Comparison of ENCODE assay signal across 2 cellular contexts in the genomic region with DNA sequence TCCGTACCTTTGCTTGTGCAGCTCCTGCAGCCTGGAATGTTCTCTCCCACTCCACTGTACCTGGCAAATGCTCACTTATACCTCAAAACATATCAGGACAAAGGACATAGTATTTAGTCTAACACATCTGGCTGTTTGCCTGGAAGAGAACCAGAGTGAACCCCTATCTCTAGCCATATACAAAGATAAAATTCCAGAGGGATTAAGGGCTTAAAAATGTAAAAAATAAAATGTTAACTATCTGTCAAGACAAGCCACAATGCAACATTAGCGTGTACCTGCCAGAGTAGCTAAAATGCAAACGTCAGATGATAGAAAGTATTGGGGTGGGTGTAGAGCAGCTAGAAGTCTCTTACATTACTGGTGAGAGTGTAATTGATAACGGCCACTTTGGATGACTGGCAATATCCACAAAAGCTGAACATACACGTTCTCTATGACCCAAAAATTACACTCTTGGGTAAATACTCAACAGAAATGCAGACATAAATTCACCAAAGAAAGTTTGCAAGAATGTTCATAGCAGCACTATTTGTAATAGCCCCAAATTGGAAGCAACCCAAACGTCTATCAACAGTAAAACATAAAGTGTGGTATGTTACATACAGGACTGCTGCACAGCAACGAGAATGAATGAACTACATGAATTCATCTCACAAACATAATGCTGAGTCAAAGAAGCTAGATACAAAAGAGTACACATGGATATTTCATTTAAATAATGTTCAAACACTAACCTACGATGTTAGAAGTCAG.
TF ChIP-seq lines count a peak whose summit lies in the region.

No MANE protein-coding gene starts in this region.

TF ChIP-seq in A549, 52 proteins besides CTCF, POLR2A, EP300 and RAD21 (continued from another document):
- TF ChIP-seq JUN (IDR thresholded peaks at IDR 0.05) = no peak
- no peak for TF ChIP-seq HOXA7 (CRISPR knock-in tag; IDR thresholded peaks at IDR 0.05)
- TF ChIP-seq FOXS1 (CRISPR knock-in tag; IDR thresholded peaks at IDR 0.05) = no peak
TF ChIP-seq in A549: peak in this region for 1.

TF ChIP-seq in K562, 482 proteins besides CTCF, POLR2A, EP300 and RAD21 (continued from another document):
- TF ChIP-seq CHD4 (IDR thresholded peaks at IDR 0.05; ENCODE audit: insufficient read depth, insufficient replicate concordance, low read depth, low read length, poor library complexity, severe bottlenecking) (no peak), RBM15 (IDR thresholded peaks at IDR 0.05; ENCODE audit: insufficient read depth, low read length) (no peak), PTBP1 (IDR thresholded peaks at IDR 0.05; ENCODE audit: low read depth, low read length) (no peak), MNT (conservative IDR thresholded peaks at IDR 0.05) (no peak), MAFG (tag; conservative IDR thresholded peaks at IDR 0.05) (peak; percentile 44), MYNN (IDR thresholded peaks at IDR 0.05) (no peak), MYNN (CRISPR knock-in tag; IDR thresholded peaks at IDR 0.05) (no peak), ZNF212 (CRISPR knock-in tag; IDR thresholded peaks at IDR 0.05) (no peak), SLC30A9 (CRISPR knock-in tag; IDR thresholded peaks at IDR 0.05) (no peak), HLTF (IDR thresholded peaks at IDR 0.05) (no peak), TEAD4 (IDR thresholded peaks at IDR 0.05; ENCODE audit: low read length) (peak; percentile 41; the same call in 1 of the 2 replicates), TEAD4 (CRISPR knock-in tag; IDR thresholded peaks at IDR 0.05; ENCODE audit: borderline replicate concordance) (no peak), PTTG1 (tag; IDR thresholded peaks at IDR 0.05; ENCODE audit: low read depth) (no peak), SP1 (CRISPR knock-in tag; IDR thresholded peaks at IDR 0.05) (no peak), NR2C2 (CRISPR knock-in tag; IDR thresholded peaks at IDR 0.05) (no peak), NR2C2 (tag; IDR thresholded peaks at IDR 0.05) (no peak), ZBTB34 (CRISPR knock-in tag; IDR thresholded peaks at IDR 0.05) (no peak), PHTF2 (CRISPR knock-in tag; IDR thresholded peaks at IDR 0.05) (no peak), TEAD1 (CRISPR knock-in tag; IDR thresholded peaks at IDR 0.05) (peak in 1 of 2 experiments; percentile 51; a peak in 1 of 4 replicates), CBX3 (IDR thresholded peaks at IDR 0.05; ENCODE audit: borderline replicate concordance in 1 of 2, low read length in 2 of 2) (no peak), TFAM (CRISPR knock-in tag; conservative IDR thresholded peaks at IDR 0.05) (no peak), ZNF133 (CRISPR knock-in tag; IDR thresholded peaks at IDR 0.05) (no peak), ZNF707 (CRISPR knock-in tag; conservative IDR thresholded peaks at IDR 0.05) (no peak)
- TF ChIP-seq, protein P1, sequence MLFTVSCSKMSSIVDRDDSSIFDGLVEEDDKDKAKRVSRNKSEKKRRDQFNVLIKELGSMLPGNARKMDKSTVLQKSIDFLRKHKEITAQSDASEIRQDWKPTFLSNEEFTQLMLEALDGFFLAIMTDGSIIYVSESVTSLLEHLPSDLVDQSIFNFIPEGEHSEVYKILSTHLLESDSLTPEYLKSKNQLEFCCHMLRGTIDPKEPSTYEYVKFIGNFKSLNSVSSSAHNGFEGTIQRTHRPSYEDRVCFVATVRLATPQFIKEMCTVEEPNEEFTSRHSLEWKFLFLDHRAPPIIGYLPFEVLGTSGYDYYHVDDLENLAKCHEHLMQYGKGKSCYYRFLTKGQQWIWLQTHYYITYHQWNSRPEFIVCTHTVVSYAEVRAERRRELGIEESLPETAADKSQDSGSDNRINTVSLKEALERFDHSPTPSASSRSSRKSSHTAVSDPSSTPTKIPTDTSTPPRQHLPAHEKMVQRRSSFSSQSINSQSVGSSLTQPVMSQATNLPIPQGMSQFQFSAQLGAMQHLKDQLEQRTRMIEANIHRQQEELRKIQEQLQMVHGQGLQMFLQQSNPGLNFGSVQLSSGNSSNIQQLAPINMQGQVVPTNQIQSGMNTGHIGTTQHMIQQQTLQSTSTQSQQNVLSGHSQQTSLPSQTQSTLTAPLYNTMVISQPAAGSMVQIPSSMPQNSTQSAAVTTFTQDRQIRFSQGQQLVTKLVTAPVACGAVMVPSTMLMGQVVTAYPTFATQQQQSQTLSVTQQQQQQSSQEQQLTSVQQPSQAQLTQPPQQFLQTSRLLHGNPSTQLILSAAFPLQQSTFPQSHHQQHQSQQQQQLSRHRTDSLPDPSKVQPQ (CRISPR knock-in tag; IDR thresholded peaks at IDR 0.05; ENCODE audit: borderline replicate concordance) = no peak
- TF ChIP-seq, protein P2, sequence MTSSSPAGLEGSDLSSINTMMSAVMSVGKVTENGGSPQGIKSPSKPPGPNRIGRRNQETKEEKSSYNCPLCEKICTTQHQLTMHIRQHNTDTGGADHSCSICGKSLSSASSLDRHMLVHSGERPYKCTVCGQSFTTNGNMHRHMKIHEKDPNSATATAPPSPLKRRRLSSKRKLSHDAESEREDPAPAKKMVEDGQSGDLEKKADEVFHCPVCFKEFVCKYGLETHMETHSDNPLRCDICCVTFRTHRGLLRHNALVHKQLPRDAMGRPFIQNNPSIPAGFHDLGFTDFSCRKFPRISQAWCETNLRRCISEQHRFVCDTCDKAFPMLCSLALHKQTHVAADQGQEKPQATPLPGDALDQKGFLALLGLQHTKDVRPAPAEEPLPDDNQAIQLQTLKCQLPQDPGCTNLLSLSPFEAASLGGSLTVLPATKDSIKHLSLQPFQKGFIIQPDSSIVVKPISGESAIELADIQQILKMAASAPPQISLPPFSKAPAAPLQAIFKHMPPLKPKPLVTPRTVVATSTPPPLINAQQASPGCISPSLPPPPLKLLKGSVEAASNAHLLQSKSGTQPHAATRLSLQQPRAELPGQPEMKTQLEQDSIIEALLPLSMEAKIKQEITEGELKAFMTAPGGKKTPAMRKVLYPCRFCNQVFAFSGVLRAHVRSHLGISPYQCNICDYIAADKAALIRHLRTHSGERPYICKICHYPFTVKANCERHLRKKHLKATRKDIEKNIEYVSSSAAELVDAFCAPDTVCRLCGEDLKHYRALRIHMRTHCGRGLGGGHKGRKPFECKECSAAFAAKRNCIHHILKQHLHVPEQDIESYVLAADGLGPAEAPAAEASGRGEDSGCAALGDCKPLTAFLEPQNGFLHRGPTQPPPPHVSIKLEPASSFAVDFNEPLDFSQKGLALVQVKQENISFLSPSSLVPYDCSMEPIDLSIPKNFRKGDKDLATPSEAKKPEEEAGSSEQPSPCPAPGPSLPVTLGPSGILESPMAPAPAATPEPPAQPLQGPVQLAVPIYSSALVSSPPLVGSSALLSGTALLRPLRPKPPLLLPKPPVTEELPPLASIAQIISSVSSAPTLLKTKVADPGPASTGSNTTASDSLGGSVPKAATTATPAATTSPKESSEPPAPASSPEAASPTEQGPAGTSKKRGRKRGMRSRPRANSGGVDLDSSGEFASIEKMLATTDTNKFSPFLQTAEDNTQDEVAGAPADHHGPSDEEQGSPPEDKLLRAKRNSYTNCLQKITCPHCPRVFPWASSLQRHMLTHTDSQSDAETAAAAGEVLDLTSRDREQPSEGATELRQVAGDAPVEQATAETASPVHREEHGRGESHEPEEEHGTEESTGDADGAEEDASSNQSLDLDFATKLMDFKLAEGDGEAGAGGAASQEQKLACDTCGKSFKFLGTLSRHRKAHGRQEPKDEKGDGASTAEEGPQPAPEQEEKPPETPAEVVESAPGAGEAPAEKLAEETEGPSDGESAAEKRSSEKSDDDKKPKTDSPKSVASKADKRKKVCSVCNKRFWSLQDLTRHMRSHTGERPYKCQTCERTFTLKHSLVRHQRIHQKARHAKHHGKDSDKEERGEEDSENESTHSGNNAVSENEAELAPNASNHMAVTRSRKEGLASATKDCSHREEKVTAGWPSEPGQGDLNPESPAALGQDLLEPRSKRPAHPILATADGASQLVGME (CRISPR knock-in tag; IDR thresholded peaks at IDR 0.05) = no peak
